ENCODE assay signal across 26 cellular contexts in genomic region chr7:100789055-100789454, GRCh38. TPM values are rescaled to one million over a fixed set of nuclear protein-coding genes. Genes with fewer than 3 reads are reported as not detected.
DNase-seq lines count a peak whose midpoint lies in the region; ATAC-seq and TF ChIP-seq lines count a peak whose summit lies in the region.
"Had no signal": no experiment of that assay in that cellular context is flagged by ENCODE, and none has a peak within 500 bp of the region (broad histone marks: within the 10 kb centered on the region; RNA-seq: fewer than 3 reads in every experiment).

No MANE protein-coding gene starts in this region.

- no peaks in the 10 kb centered on the region for H3K27me3 Mint-ChIP-seq in MCF 10A (ENCODE audit: insufficient read depth, unreplicated experiment)

- CTCF ChIA-PET in MCF 10A (lab: Yijun Ruan, JAX) = interaction anchor here (1.0 to 1.1 kb wide), 3 partner anchors 12 to 200 kb away, joined by 3 read pairs; no protein-coding TSS in a partner anchor
- CTCF ChIA-PET in mammary epithelial cell (lab: Charles Lee; ENCODE audit: low non-redundant PET) = no interaction called here

- no TSS peak for BruUV-seq in MCF 10A (replicated peaks; lab: Mats Ljungman, UMichigan)
- BruUV-seq in mammary epithelial cell (replicated peaks; lab: Mats Ljungman, UMichigan) = no TSS peak

- H3K4me3 ChIP-seq in mammary epithelial cell (replicated peaks in 1 of 3; ENCODE audit: insufficient read depth in 1 of 3, low read depth in 2 of 3, low read length in 3 of 3) (no peak overlapping the region), OCI-LY3 (ENCODE audit: low read length) (no peak overlapping the region), prostate gland (no peak overlapping the region)
- H3K4me3 ChIP-seq: gastroesophageal sphincter, Peyer's patch, sigmoid colon had no signal

- dilution Hi-C loops in mammary epithelial cell (cut with HindIII; ENCODE audit: low sequenced_read_pairs) = no loop called here

- WGBS in mammary epithelial cell (ENCODE audit: low coverage, missing lambda C conversion rate) = 70% methylated on average over 7 of the region's 9 CpGs
- 58% methylated on average over 9 of the region's 9 CpGs for WGBS in prostate gland

- TF ChIP-seq POLR2A in prostate gland (IDR thresholded peaks at IDR 0.05) = no peak

- no peaks in the 10 kb centered on the region for H3K36me3 Mint-ChIP-seq in MCF 10A (ENCODE audit: insufficient read depth, unreplicated experiment)
- H3K36me3 Mint-ChIP-seq: CD4-positive, CD25-positive, alpha-beta regulatory T cell had no signal

- H3K27ac ChIP-seq in mammary epithelial cell (ENCODE audit: insufficient read depth, low read depth, low read length) (no peak overlapping the region), OCI-LY3 (ENCODE audit: low read length) (no peak overlapping the region), foreskin keratinocyte (no peak overlapping the region), prostate gland (no peak overlapping the region)
- H3K27ac ChIP-seq: gastroesophageal sphincter, parathyroid adenoma, Peyer's patch, sigmoid colon had no signal

- H4K20me1 ChIP-seq in mammary epithelial cell (ENCODE audit: insufficient read depth, low read length) (no peaks in the 10 kb centered on the region), OCI-LY3 (ENCODE audit: insufficient read depth, low read length) (no peaks in the 10 kb centered on the region)

- H3K36me3 ChIP-seq in mammary epithelial cell (ENCODE audit: insufficient read depth, low read length) = no peaks in the 10 kb centered on the region
- no peaks in the 10 kb centered on the region for H3K36me3 ChIP-seq in OCI-LY3 (replicated peaks; ENCODE audit: low read depth, low read length)
- H3K36me3 ChIP-seq in prostate gland = no peaks in the 10 kb centered on the region
- H3K36me3 ChIP-seq: gastroesophageal sphincter, Peyer's patch, sigmoid colon had no signal

- H3K9me3 ChIP-seq in mammary epithelial cell (replicated peaks; ENCODE audit: insufficient read depth, low read length) (no peaks in the 10 kb centered on the region), OCI-LY3 (ENCODE audit: insufficient read depth, low read length) (no peaks in the 10 kb centered on the region), prostate gland (no peaks in the 10 kb centered on the region)
- H3K9me3 ChIP-seq: Peyer's patch had no signal

- TF ChIP-seq CTCF in MCF 10A (IDR thresholded peaks at IDR 0.05; ENCODE audit: unreplicated experiment) = peak; percentile 16
- peak in 1 of 2 donors; percentile 35 for TF ChIP-seq CTCF in mammary epithelial cell (conservative IDR thresholded peaks at IDR 0.05 in 1 of 2, IDR thresholded peaks at IDR 0.05 in 1 of 2; ENCODE audit: extremely low read depth in 1 of 2, insufficient read depth in 1 of 2, low read depth in 1 of 2, low read length in 2 of 2)
- TF ChIP-seq CTCF in OCI-LY3 (IDR thresholded peaks at IDR 0.05; ENCODE audit: low read depth, low read length) = 0 out of 2 replicates have a peak, but pooled peaks have one; percentile 4
- peak; percentile 5 for TF ChIP-seq CTCF in foreskin keratinocyte (conservative IDR thresholded peaks at IDR 0.05)
- TF ChIP-seq CTCF in prostate gland (IDR thresholded peaks at IDR 0.05) = no peak

- POLR2A ChIA-PET in MCF 10A (lab: Yijun Ruan, JAX) = interaction anchor here (0.7 to 1.2 kb wide), 2 partner anchors 33 to 116 kb away, joined by 3 read pairs; no protein-coding TSS in a partner anchor

- no peaks in the 10 kb centered on the region for H3K27me3 ChIP-seq in mammary epithelial cell (ENCODE audit: insufficient read depth, low read length)
- H3K27me3 ChIP-seq in OCI-LY3 (ENCODE audit: low read depth, low read length) = no peaks in the 10 kb centered on the region
- H3K27me3 ChIP-seq in foreskin keratinocyte = no peaks in the 10 kb centered on the region
- no peaks in the 10 kb centered on the region for H3K27me3 ChIP-seq in prostate gland (replicated peaks; ENCODE audit: insufficient read depth)
- H3K27me3 ChIP-seq: Peyer's patch had no signal

- H3K4me2 ChIP-seq in mammary epithelial cell (ENCODE audit: insufficient read depth, low read depth, low read length) = no peak overlapping the region
- H3K4me2 ChIP-seq in OCI-LY3 (ENCODE audit: low read length) = no peak overlapping the region

- H3K27ac Mint-ChIP-seq in MCF 10A (ENCODE audit: low read depth, unreplicated experiment) = no peak overlapping the region
- H3K27ac Mint-ChIP-seq: activated CD8-positive, alpha-beta T cell treated with anti-CD3 and anti-CD28 coated beads for 36 hours; CD4-positive, CD25-positive, alpha-beta regulatory T cell; memory B cell had no signal

- H3K4me1 Mint-ChIP-seq in MCF 10A (ENCODE audit: insufficient read depth, unreplicated experiment) = peaks cover under 1% of the 10 kb centered on the region
- H3K4me1 Mint-ChIP-seq: CD4-positive, CD25-positive, alpha-beta regulatory T cell had no signal

- DNase-seq in MCF 10A (ENCODE audit: unreplicated experiment) (no peak), mammary epithelial cell (no peak), foreskin keratinocyte (no peak), prostate gland (ENCODE audit: low spot score) (no peak), NCI-H524 treated with DMSO at 0.1 percent for 48 hours (lab: John Stamatoyannopoulos, UW) (no peak)
- DNase-seq: activated CD8-positive, alpha-beta T cell treated with anti-CD3 and anti-CD28 coated beads for 36 hours; activated naive CD4-positive, alpha-beta T cell; amygdala; CD4-positive, CD25-positive, alpha-beta regulatory T cell; central memory CD4-positive, alpha-beta T cell; DMS153; naive thymus-derived CD4-positive, alpha-beta T cell; NCI-H1436 treated with DMSO at 0.1 percent for 48 hours; NCI-H2227 treated with DMSO at 0.1 percent for 48 hours; Peyer's patch; sigmoid colon; substantia nigra; T1000 had no signal

- in situ Hi-C loops in mammary epithelial cell (cut with MboI; ENCODE audit: low sequenced_read_pairs in 2 of 2) = no loop called here

- no peak overlapping the region for H2AFZ ChIP-seq in mammary epithelial cell (ENCODE audit: low read depth, low read length)
- H2AFZ ChIP-seq in OCI-LY3 (ENCODE audit: low read depth, low read length) = no peak overlapping the region
- H2AFZ ChIP-seq: parathyroid adenoma had no signal

- H3K79me2 ChIP-seq in mammary epithelial cell (ENCODE audit: insufficient read depth, low read length) (no peaks in the 10 kb centered on the region), OCI-LY3 (ENCODE audit: low read length) (no peaks in the 10 kb centered on the region)
- H3K79me2 ChIP-seq: parathyroid adenoma had no signal

- no peaks in the 10 kb centered on the region for H3K9me3 Mint-ChIP-seq in MCF 10A (ENCODE audit: unreplicated experiment)
- H3K9me3 Mint-ChIP-seq: activated CD8-positive, alpha-beta T cell treated with anti-CD3 and anti-CD28 coated beads for 36 hours; memory B cell had no signal

- no peak overlapping the region for H3K4me3 Mint-ChIP-seq in MCF 10A (ENCODE audit: unreplicated experiment)
- H3K4me3 Mint-ChIP-seq: activated CD8-positive, alpha-beta T cell treated with anti-CD3 and anti-CD28 coated beads for 36 hours; CD4-positive, CD25-positive, alpha-beta regulatory T cell; memory B cell; naive thymus-derived CD4-positive, alpha-beta T cell had no signal

- H3K4me1 ChIP-seq in mammary epithelial cell (ENCODE audit: insufficient read depth, low read length) (peaks cover 4% of the 10 kb centered on the region), OCI-LY3 (ENCODE audit: low read length) (no peaks in the 10 kb centered on the region), foreskin keratinocyte (no peaks in the 10 kb centered on the region), prostate gland (replicated peaks) (no peaks in the 10 kb centered on the region)
- H3K4me1 ChIP-seq: gastroesophageal sphincter, parathyroid adenoma, Peyer's patch, sigmoid colon had no signal

- H3K9ac ChIP-seq in mammary epithelial cell (ENCODE audit: insufficient read depth, low read length) = no peak overlapping the region
- no peak overlapping the region for H3K9ac ChIP-seq in OCI-LY3 (ENCODE audit: low read length)
- H3K9ac ChIP-seq: parathyroid adenoma had no signal

- ATAC-seq in foreskin keratinocyte (no peak), GM19023 (IDR thresholded peaks at IDR 0.05; ENCODE audit: unreplicated experiment) (no peak), HG02981 (IDR thresholded peaks at IDR 0.05; ENCODE audit: unreplicated experiment) (no peak)
- ATAC-seq: activated CD8-positive, alpha-beta T cell treated with anti-CD3 and anti-CD28 coated beads for 36 hours; gastroesophageal sphincter; naive thymus-derived CD4-positive, alpha-beta T cell had no signal

- intact Hi-C loops in MCF 10A (cut with micrococcal nuclease) (no loop called here), mammary epithelial cell (cut with micrococcal nuclease) (no loop called here), prostate gland (cut with DNase I) (no loop called here)

RNA-seq across cellular contexts. Expression of gene EPHB4, which starts 38.3 kb away (rescaled TPM):
- 48.8 and 51.3 TPM in 2 replicates for total RNA-seq in MCF 10A (2022)
- 10 to 100 TPM; 75.0 to 81.0 TPM for total RNA-seq in mammary epithelial cell
- 71.4 TPM for polyA plus RNA-seq in mammary epithelial cell
- polyA minus RNA-seq in mammary epithelial cell = 145 TPM
- total RNA-seq in foreskin keratinocyte = 94.3 and 98.0 TPM in 2 replicates
- polyA plus RNA-seq in foreskin keratinocyte = 53.5 and 55.4 TPM in 2 replicates
- total RNA-seq in prostate gland = 10 to 100 TPM; 78.6 to 80.8 TPM
- polyA plus RNA-seq: CD4-positive, CD25-positive, alpha-beta regulatory T cell had no signal

RNA-seq across cellular contexts. Expression of gene ZAN, which starts 55.7 kb away (rescaled TPM):
- total RNA-seq in MCF 10A (2022) = not detected in 2 replicates
- not detected for total RNA-seq in mammary epithelial cell
- not detected for polyA plus RNA-seq in mammary epithelial cell
- polyA minus RNA-seq in mammary epithelial cell = not detected
- total RNA-seq in foreskin keratinocyte = 0.03 and 0.04 TPM in 2 replicates
- 0.03 TPM in 2 replicates for polyA plus RNA-seq in foreskin keratinocyte
- under 1 TPM in 1 of 2 donors, not detected in 1; 0.17 TPM for total RNA-seq in prostate gland
- total RNA-seq: activated CD8-positive, alpha-beta T cell treated with anti-CD3 and anti-CD28 coated beads for 36 hours; CD4-positive, CD25-positive, alpha-beta regulatory T cell; gastroesophageal sphincter; M059J; naive thymus-derived CD4-positive, alpha-beta T cell; Peyer's patch; sigmoid colon; urinary bladder had no signal
- polyA plus RNA-seq: CD4-positive, CD25-positive, alpha-beta regulatory T cell; naive thymus-derived CD4-positive, alpha-beta T cell; sigmoid colon; urinary bladder had no signal

Comparison
In these comparisons a context has a peak if more than half of its experiments do, and no peak if none do; other contexts are left out.
1. CTCF ChIP-seq: peak in MCF 10A (single experiment), OCI-LY3 (single experiment) and foreskin keratinocyte (single experiment); none in prostate gland (0 of 4).